ENCODE assay signal across 2 cellular contexts in the genomic region with DNA sequence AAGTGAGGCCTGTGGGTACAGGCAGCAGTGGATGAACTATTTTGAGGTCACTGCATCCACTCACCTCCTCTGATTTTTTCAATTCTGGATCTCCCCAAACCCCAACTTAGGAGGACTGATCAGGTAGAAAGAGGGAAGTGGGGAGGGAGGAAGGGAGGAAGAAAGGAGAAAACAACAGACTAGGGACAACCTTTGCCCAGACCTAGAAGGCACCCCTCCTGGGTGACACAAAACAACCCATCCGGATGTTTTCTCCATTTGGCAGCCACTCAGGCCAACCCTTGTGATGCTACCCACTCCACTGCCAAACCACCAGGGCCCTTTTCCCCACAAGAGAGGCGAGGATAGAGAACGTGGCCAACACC.
TF ChIP-seq lines count a peak whose summit lies in the region.

No MANE protein-coding gene starts in this region.

TF ChIP-seq in GM23338, 12 proteins besides CTCF, POLR2A, EP300 and RAD21:
- TF ChIP-seq ZNF114 (CRISPR knock-in tag; IDR thresholded peaks at IDR 0.05) (no peak), ZNF331 (CRISPR knock-in tag; IDR thresholded peaks at IDR 0.05; ENCODE audit: low read depth) (no peak), CREB1 (CRISPR knock-in tag; IDR thresholded peaks at IDR 0.05; ENCODE audit: low read depth) (no peak), POLR2AphosphoS5 (IDR thresholded peaks at IDR 0.05; ENCODE audit: low read depth) (no peak), STAT1 (IDR thresholded peaks at IDR 0.05; ENCODE audit: unreplicated experiment) (no peak), EZH2 (IDR thresholded peaks at IDR 0.05; ENCODE audit: low read depth, unreplicated experiment) (no peak), NANOG (IDR thresholded peaks at IDR 0.05; ENCODE audit: borderline replicate concordance) (no peak)
- TF ChIP-seq, protein P1, sequence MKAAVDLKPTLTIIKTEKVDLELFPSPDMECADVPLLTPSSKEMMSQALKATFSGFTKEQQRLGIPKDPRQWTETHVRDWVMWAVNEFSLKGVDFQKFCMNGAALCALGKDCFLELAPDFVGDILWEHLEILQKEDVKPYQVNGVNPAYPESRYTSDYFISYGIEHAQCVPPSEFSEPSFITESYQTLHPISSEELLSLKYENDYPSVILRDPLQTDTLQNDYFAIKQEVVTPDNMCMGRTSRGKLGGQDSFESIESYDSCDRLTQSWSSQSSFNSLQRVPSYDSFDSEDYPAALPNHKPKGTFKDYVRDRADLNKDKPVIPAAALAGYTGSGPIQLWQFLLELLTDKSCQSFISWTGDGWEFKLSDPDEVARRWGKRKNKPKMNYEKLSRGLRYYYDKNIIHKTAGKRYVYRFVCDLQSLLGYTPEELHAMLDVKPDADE (IDR thresholded peaks at IDR 0.05), result no peak
- TF ChIP-seq, protein P2, sequence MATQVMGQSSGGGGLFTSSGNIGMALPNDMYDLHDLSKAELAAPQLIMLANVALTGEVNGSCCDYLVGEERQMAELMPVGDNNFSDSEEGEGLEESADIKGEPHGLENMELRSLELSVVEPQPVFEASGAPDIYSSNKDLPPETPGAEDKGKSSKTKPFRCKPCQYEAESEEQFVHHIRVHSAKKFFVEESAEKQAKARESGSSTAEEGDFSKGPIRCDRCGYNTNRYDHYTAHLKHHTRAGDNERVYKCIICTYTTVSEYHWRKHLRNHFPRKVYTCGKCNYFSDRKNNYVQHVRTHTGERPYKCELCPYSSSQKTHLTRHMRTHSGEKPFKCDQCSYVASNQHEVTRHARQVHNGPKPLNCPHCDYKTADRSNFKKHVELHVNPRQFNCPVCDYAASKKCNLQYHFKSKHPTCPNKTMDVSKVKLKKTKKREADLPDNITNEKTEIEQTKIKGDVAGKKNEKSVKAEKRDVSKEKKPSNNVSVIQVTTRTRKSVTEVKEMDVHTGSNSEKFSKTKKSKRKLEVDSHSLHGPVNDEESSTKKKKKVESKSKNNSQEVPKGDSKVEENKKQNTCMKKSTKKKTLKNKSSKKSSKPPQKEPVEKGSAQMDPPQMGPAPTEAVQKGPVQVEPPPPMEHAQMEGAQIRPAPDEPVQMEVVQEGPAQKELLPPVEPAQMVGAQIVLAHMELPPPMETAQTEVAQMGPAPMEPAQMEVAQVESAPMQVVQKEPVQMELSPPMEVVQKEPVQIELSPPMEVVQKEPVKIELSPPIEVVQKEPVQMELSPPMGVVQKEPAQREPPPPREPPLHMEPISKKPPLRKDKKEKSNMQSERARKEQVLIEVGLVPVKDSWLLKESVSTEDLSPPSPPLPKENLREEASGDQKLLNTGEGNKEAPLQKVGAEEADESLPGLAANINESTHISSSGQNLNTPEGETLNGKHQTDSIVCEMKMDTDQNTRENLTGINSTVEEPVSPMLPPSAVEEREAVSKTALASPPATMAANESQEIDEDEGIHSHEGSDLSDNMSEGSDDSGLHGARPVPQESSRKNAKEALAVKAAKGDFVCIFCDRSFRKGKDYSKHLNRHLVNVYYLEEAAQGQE (IDR thresholded peaks at IDR 0.05; ENCODE audit: unreplicated experiment), result no peak
- TF ChIP-seq, protein P3, sequence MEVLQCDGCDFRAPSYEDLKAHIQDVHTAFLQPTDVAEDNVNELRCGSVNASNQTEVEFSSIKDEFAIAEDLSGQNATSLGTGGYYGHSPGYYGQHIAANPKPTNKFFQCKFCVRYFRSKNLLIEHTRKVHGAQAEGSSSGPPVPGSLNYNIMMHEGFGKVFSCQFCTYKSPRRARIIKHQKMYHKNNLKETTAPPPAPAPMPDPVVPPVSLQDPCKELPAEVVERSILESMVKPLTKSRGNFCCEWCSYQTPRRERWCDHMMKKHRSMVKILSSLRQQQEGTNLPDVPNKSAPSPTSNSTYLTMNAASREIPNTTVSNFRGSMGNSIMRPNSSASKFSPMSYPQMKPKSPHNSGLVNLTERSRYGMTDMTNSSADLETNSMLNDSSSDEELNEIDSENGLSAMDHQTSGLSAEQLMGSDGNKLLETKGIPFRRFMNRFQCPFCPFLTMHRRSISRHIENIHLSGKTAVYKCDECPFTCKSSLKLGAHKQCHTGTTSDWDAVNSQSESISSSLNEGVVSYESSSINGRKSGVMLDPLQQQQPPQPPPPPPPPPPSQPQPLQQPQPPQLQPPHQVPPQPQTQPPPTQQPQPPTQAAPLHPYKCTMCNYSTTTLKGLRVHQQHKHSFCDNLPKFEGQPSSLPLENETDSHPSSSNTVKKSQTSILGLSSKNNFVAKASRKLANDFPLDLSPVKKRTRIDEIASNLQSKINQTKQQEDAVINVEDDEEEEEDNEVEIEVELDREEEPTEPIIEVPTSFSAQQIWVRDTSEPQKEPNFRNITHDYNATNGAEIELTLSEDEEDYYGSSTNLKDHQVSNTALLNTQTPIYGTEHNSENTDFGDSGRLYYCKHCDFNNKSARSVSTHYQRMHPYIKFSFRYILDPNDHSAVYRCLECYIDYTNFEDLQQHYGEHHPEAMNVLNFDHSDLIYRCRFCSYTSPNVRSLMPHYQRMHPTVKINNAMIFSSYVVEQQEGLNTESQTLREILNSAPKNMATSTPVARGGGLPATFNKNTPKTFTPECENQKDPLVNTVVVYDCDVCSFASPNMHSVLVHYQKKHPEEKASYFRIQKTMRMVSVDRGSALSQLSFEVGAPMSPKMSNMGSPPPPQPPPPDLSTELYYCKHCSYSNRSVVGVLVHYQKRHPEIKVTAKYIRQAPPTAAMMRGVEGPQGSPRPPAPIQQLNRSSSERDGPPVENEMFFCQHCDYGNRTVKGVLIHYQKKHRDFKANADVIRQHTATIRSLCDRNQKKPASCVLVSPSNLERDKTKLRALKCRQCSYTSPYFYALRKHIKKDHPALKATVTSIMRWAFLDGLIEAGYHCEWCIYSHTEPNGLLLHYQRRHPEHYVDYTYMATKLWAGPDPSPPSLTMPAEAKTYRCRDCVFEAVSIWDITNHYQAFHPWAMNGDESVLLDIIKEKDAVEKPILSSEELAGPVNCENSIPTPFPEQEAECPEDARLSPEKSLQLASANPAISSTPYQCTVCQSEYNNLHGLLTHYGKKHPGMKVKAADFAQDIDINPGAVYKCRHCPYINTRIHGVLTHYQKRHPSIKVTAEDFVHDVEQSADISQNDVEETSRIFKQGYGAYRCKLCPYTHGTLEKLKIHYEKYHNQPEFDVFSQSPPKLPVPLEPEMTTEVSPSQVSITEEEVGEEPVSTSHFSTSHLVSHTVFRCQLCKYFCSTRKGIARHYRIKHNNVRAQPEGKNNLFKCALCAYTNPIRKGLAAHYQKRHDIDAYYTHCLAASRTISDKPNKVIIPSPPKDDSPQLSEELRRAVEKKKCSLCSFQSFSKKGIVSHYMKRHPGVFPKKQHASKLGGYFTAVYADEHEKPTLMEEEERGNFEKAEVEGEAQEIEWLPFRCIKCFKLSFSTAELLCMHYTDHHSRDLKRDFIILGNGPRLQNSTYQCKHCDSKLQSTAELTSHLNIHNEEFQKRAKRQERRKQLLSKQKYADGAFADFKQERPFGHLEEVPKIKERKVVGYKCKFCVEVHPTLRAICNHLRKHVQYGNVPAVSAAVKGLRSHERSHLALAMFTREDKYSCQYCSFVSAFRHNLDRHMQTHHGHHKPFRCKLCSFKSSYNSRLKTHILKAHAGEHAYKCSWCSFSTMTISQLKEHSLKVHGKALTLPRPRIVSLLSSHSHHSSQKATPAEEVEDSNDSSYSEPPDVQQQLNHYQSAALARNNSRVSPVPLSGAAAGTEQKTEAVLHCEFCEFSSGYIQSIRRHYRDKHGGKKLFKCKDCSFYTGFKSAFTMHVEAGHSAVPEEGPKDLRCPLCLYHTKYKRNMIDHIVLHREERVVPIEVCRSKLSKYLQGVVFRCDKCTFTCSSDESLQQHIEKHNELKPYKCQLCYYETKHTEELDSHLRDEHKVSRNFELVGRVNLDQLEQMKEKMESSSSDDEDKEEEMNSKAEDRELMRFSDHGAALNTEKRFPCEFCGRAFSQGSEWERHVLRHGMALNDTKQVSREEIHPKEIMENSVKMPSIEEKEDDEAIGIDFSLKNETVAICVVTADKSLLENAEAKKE (CRISPR knock-in tag; IDR thresholded peaks at IDR 0.05), result no peak

TF ChIP-seq in H1, 55 proteins besides CTCF, POLR2A, EP300 and RAD21:
- TF ChIP-seq CHD1 (IDR thresholded peaks at IDR 0.05; ENCODE audit: low read depth, low read length) (no peak), BACH1 (IDR thresholded peaks at IDR 0.05; ENCODE audit: low read length) (no peak), RBBP5 (IDR thresholded peaks at IDR 0.05; ENCODE audit: borderline replicate concordance, low read depth, low read length) (no peak), CBX5 (IDR thresholded peaks at IDR 0.05; ENCODE audit: low read depth, low read length) (no peak), MAFK (IDR thresholded peaks at IDR 0.05; ENCODE audit: low read depth, low read length) (no peak), SAP30 (IDR thresholded peaks at IDR 0.05; ENCODE audit: insufficient read depth, insufficient replicate concordance, low read length) (no peak)
- TF ChIP-seq, protein P4, sequence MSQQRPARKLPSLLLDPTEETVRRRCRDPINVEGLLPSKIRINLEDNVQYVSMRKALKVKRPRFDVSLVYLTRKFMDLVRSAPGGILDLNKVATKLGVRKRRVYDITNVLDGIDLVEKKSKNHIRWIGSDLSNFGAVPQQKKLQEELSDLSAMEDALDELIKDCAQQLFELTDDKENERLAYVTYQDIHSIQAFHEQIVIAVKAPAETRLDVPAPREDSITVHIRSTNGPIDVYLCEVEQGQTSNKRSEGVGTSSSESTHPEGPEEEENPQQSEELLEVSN (IDR thresholded peaks at IDR 0.05), result no peak
